ENCODE assay signal across 35 cellular contexts in the genomic region with DNA sequence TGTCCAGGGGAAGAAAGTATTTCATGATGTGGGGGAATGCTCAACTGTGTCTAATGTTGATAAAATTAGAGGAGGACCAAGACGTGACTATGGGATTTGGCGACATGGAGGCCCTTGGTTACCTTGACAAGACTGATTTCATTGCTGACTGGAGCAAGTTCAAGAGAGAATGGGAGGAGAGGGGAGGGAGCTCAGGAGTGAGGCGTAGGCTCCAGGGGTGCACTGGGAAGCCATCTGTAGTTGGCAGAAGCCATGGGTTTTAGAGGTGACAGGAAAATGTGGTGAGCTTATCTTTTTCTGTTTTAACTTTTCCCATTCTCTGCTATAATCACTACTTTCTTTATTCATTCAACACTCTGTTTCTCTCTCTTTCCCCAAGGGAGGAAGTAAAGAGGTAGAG. TPM values are rescaled to one million over a fixed set of nuclear protein-coding genes. Genes with fewer than 3 reads are reported as not detected.
"Had no signal": no experiment of that assay in that cellular context is flagged by ENCODE, and none has a peak within 500 bp of the region (broad histone marks: within the 10 kb centered on the region; RNA-seq: fewer than 3 reads in every experiment).

No MANE protein-coding gene starts in this region.

- H2AFZ ChIP-seq: neural progenitor cell, parathyroid adenoma had no signal

- H3K9me3 Mint-ChIP-seq: dendritic cell treated with granulocyte-macrophage colony-stimulating factor and Interleukin-4, amounts not matched to agents 40 ng/mL and 50 ng/mL, for 4 days; immature natural killer cell; naive thymus-derived CD4-positive, alpha-beta T cell; nephron; neural progenitor cell had no signal

- H3K4me3 Mint-ChIP-seq: dendritic cell treated with granulocyte-macrophage colony-stimulating factor and Interleukin-4, amounts not matched to agents 40 ng/mL and 50 ng/mL, for 4 days; immature natural killer cell; naive thymus-derived CD4-positive, alpha-beta T cell; nephron; neural progenitor cell had no signal

- H3K27ac ChIP-seq: colonic mucosa, heart right ventricle, lower lobe of right lung, neural progenitor cell, parathyroid adenoma, prostate gland, right atrium auricular region, thyroid gland, vagina had no signal

- H3K4me1 ChIP-seq: colonic mucosa, parathyroid adenoma had no signal

- H3K9ac ChIP-seq: neural progenitor cell, parathyroid adenoma had no signal

- H3K27ac Mint-ChIP-seq: dendritic cell treated with granulocyte-macrophage colony-stimulating factor and Interleukin-4, amounts not matched to agents 40 ng/mL and 50 ng/mL, for 4 days; nephron; neural progenitor cell had no signal

- H3K4me2 ChIP-seq: neural progenitor cell, smooth muscle cell had no signal

- H3K27me3 Mint-ChIP-seq: dendritic cell treated with granulocyte-macrophage colony-stimulating factor and Interleukin-4, amounts not matched to agents 40 ng/mL and 50 ng/mL, for 4 days; naive thymus-derived CD4-positive, alpha-beta T cell had no signal

- ATAC-seq: heart right ventricle; left colon; left ventricle myocardium superior; lower lobe of right lung; naive thymus-derived CD4-positive, alpha-beta T cell; sciatic nerve had no signal

- H3K36me3 ChIP-seq: colonic mucosa, neural progenitor cell, prostate gland, right atrium auricular region, thyroid gland, vagina had no signal

- DNase-seq: colonic mucosa; effector CD8-positive, alpha-beta T cell; foreskin melanocyte; glutamatergic neuron; heart right ventricle; hypothalamus; immature natural killer cell; islet precursor cell; kidney glomerular epithelial cell; left colon; left ventricle myocardium superior; lower lobe of right lung; naive thymus-derived CD4-positive, alpha-beta T cell; stimulated activated CD4-positive, alpha-beta T cell treated with anti-CD3 and anti-CD28 coated beads, Interleukin-12 subunit alpha, Interleukin-12 subunit beta, amount 100 ng/mL, for 4 hours; stimulated activated CD4-positive, alpha-beta T cell treated with anti-CD3 and anti-CD28 coated beads, Interleukin-1b, Interleukin-23, amount 100 ng/mL, for 48 hours; stimulated activated CD4-positive, alpha-beta T cell treated with anti-CD3 and anti-CD28 coated beads, Interleukin-4, amount 100 ng/mL, for 1 hour; stimulated activated CD8-positive, alpha-beta memory T cell treated with anti-CD3 and anti-CD28 coated beads, Interleukin-4, amount 100 ng/mL, for 48 hours; stimulated activated naive CD4-positive, alpha-beta T cell treated with Interleukin-2 at 50 U/mL for 16 hours; stomach; thyroid gland; trophoblast cell had no signal

- H3K4me3 ChIP-seq: colonic mucosa, esophagus muscularis mucosa, heart right ventricle, lower lobe of right lung, neural progenitor cell, prostate gland, right atrium auricular region, smooth muscle cell, stomach, thyroid gland, vagina had no signal

- H3K27me3 ChIP-seq: colonic mucosa, esophagus muscularis mucosa, heart right ventricle, neural progenitor cell, right atrium auricular region, stomach, thyroid gland, vagina had no signal

- H3K9me3 ChIP-seq: colonic mucosa, esophagus muscularis mucosa, heart right ventricle, lower lobe of right lung, prostate gland, right atrium auricular region, stomach, thyroid gland, vagina had no signal

RNA-seq across cellular contexts. Expression of a gene that starts 51.6 kb away (rescaled TPM):
- total RNA-seq: endothelial cell of umbilical vein, fibroblast of lung, osteoblast, temporal lobe had no signal
- polyA plus RNA-seq: endothelial cell of umbilical vein; fibroblast of lung; naive thymus-derived CD4-positive, alpha-beta T cell; smooth muscle cell had no signal
